In genomic region chr9:136545966-136546696, GRCh38 we compare ENCODE assay signal across 8 cellular contexts. TPM values are rescaled to one million over a fixed set of nuclear protein-coding genes. Genes with fewer than 3 reads are reported as not detected.
DNase-seq lines count a peak whose midpoint lies in the region; ATAC-seq and TF ChIP-seq lines count a peak whose summit lies in the region.

NOTCH1 (minus strand) TSS chr9:136546048; CDS start chr9:136545786, 262 bp downstream.

- peak within 1 kb of the TSS; percentile 70 for H3K9ac ChIP-seq in IMR-90 (ENCODE audit: low read depth, low read length)

- peaks cover 10 to 48% of the 10 kb centered on the region in 2 experiments for H3K79me1 ChIP-seq in IMR-90 (ENCODE audit: low read depth in 1 of 2, low read length in 2 of 2)

- H3K9me3 Mint-ChIP-seq in activated naive CD8-positive, alpha-beta T cell treated with anti-CD3 and anti-CD28 coated beads, Interleukin-2, amount 50 U/mL, for 24 hours: no peaks in the 10 kb centered on the region

- peak within 1 kb of the TSS; percentile 53; the same call in 1 of the 2 replicates for H2BK120ac ChIP-seq in IMR-90 (ENCODE audit: low read depth, low read length)

- peaks cover 41% of the 10 kb centered on the region for H3K4me1 Mint-ChIP-seq in activated naive CD8-positive, alpha-beta T cell treated with anti-CD3 and anti-CD28 coated beads, Interleukin-2, amount 50 U/mL, for 24 hours

- in situ Hi-C loops in IMR-90 (cut with MboI; ENCODE audit: low sequenced_read_pairs): no loop called here

- DNase-seq in Daoy (ENCODE audit: low read depth): peak; percentile 93
- DNase-seq in IMR-90: peak; percentile 87
- peak; percentile 93 for DNase-seq in SW480 (ENCODE audit: low spot score)
- peak; percentile 89 for DNase-seq in activated naive CD8-positive, alpha-beta T cell treated with anti-CD3 and anti-CD28 coated beads, Interleukin-2, amount 50 U/mL, for 24 hours
- DNase-seq in heart left ventricle: peak; percentile 94 to 97 (median 96)
- peak; percentile 98 for DNase-seq in posterior vena cava (ENCODE audit: low spot score)
- peak; percentile 96 to 98 for DNase-seq in upper lobe of left lung

- H3K27ac ChIP-seq in IMR-90 (ENCODE audit: insufficient read depth, low read length) (peak within 1 kb of the TSS; percentile 76), heart left ventricle (peak within 1 kb of the TSS; percentile 94 to 99 (median 98)), upper lobe of left lung (peak within 1 kb of the TSS; percentile 94 to 99 (median 98))

- peak within 1 kb of the TSS; percentile 93 for H3K4me2 ChIP-seq in IMR-90 (ENCODE audit: low read depth, low read length)

- no peaks in the 10 kb centered on the region for H3K27me3 Mint-ChIP-seq in activated naive CD8-positive, alpha-beta T cell treated with anti-CD3 and anti-CD28 coated beads, Interleukin-2, amount 50 U/mL, for 24 hours

- peaks cover 31% of the 10 kb centered on the region for H4K20me1 ChIP-seq in IMR-90 (ENCODE audit: insufficient read depth, low read length)

- H3K27me3 ChIP-seq in IMR-90 (ENCODE audit: control insufficient read depth, insufficient read depth, low read length) (no peaks in the 10 kb centered on the region), heart left ventricle (no peaks in the 10 kb centered on the region), upper lobe of left lung (no peaks in the 10 kb centered on the region)

- H2AK5ac ChIP-seq in IMR-90 (ENCODE audit: low read depth, low read length): peak within 1 kb of the TSS; percentile 76

- 0% methylated on average over 56 of the region's 94 CpGs; no CpG with 5 or more reads in 1 of the 2 experiments for WGBS in IMR-90 (ENCODE audit: extremely low coverage in 2 of 2, insufficient read length in 1 of 2), 2 experiments
- 0 to 1% (median 1%) methylated on average over 21 to 94 of the region's 94 CpGs for WGBS in heart left ventricle, 4 donors
- WGBS in upper lobe of left lung, 2 donors: 0 to 1% methylated on average over 20 to 27 of the region's 94 CpGs

- POLR2A ChIA-PET in IMR-90 (lab: Charles Lee; ENCODE audit: unreplicated experiment): no interaction called here

- H3K4me3 ChIP-seq in IMR-90 (ENCODE audit: insufficient read depth, low read depth, low read length): peak within 1 kb of the TSS; percentile 82
- peak within 1 kb of the TSS; percentile 66 to 100 (median 92) for H3K4me3 ChIP-seq in heart left ventricle
- H3K4me3 ChIP-seq in upper lobe of left lung: peak within 1 kb of the TSS; percentile 87 to 97 (median 94)

- peak within 1 kb of the TSS; percentile 73 to 75 for H4K8ac ChIP-seq in IMR-90 (ENCODE audit: low read depth in 2 of 2, low read length in 2 of 2)

- peak within 1 kb of the TSS; percentile 91 for H3K27ac Mint-ChIP-seq in activated naive CD8-positive, alpha-beta T cell treated with anti-CD3 and anti-CD28 coated beads, Interleukin-2, amount 50 U/mL, for 24 hours

- H3K9me3 ChIP-seq in IMR-90 (ENCODE audit: control insufficient read depth, insufficient read depth, low read length) (no peaks in the 10 kb centered on the region), heart left ventricle (no peaks in the 10 kb centered on the region), upper lobe of left lung (no peaks in the 10 kb centered on the region)

- H4K5ac ChIP-seq in IMR-90 (ENCODE audit: low read depth, low read length): peak within 1 kb of the TSS; percentile 46

- H3K4me1 ChIP-seq in IMR-90 (ENCODE audit: control insufficient read depth, insufficient read depth, low read length): peaks cover 30% of the 10 kb centered on the region
- peaks cover 12 to 68% (median 45%) of the 10 kb centered on the region in 12 donors for H3K4me1 ChIP-seq in heart left ventricle
- peaks cover 54 to 72% (median 62%) of the 10 kb centered on the region in 4 donors for H3K4me1 ChIP-seq in upper lobe of left lung

- H3K56ac ChIP-seq in IMR-90 (ENCODE audit: extremely low read depth, insufficient read depth, low read length): peak within 1 kb of the TSS; percentile 57

- H2AK9ac ChIP-seq in IMR-90 (replicated peaks; ENCODE audit: low read depth, low read length, poor library complexity): peak within 1 kb of the TSS; percentile 94

- H2AFZ ChIP-seq in IMR-90 (replicated peaks; ENCODE audit: low read length, poor library complexity): peak within 1 kb of the TSS; percentile 89

- H2BK5ac ChIP-seq in IMR-90 (ENCODE audit: low read depth, low read length, poor library complexity, severe bottlenecking): peak within 1 kb of the TSS; percentile 63

- peaks cover 6% of the 10 kb centered on the region for H3K36me3 Mint-ChIP-seq in activated naive CD8-positive, alpha-beta T cell treated with anti-CD3 and anti-CD28 coated beads, Interleukin-2, amount 50 U/mL, for 24 hours (ENCODE audit: low read depth)

- peak within 1 kb of the TSS; percentile 23; the same call in 1 of the 3 replicates for H2BK15ac ChIP-seq in IMR-90 (ENCODE audit: low read depth, low read length)

- H3K4ac ChIP-seq in IMR-90 (ENCODE audit: low read depth, low read length): peak within 1 kb of the TSS; percentile 73

- peak within 1 kb of the TSS; percentile 73 for H3K14ac ChIP-seq in IMR-90 (replicated peaks; ENCODE audit: low read depth, low read length)

- TF ChIP-seq POLR2A in IMR-90 (IDR thresholded peaks at IDR 0.05; ENCODE audit: low read depth, low read length) (no peak), heart left ventricle (IDR thresholded peaks at IDR 0.05) (peak in 1 of 2 donors; percentile 72), upper lobe of left lung (IDR thresholded peaks at IDR 0.05) (peak in 3 of 4 donors; percentile 39 to 92 (median 50))

- H4K91ac ChIP-seq in IMR-90 (ENCODE audit: insufficient read depth, low read depth, low read length): peak within 1 kb of the TSS; percentile 74

- no peak within 1 kb of the TSS for H2BK20ac ChIP-seq in IMR-90 (ENCODE audit: low read depth, low read length)

- peak within 1 kb of the TSS; percentile 24 for H3K18ac ChIP-seq in IMR-90 (ENCODE audit: low read depth, low read length)

- H3K9me1 ChIP-seq in IMR-90 (ENCODE audit: insufficient read depth, low read length): peaks cover 7% of the 10 kb centered on the region

- ATAC-seq in GM21528 (IDR thresholded peaks at IDR 0.05; ENCODE audit: low FRiP score, unreplicated experiment) (peak; percentile 56), IMR-90 (ENCODE audit: low read depth) (peak; percentile 85), heart left ventricle (peak; percentile 64 to 86 (median 85)), upper lobe of left lung (ENCODE audit: low FRiP score in 2 of 2) (peak; percentile 88 to 91)
- ATAC-seq in activated naive CD8-positive, alpha-beta T cell treated with anti-CD3 and anti-CD28 coated beads, Interleukin-2, amount 50 U/mL, for 24 hours: peak; percentile 76

- no peak for TF ChIP-seq EP300 in upper lobe of left lung (IDR thresholded peaks at IDR 0.05)

- no TSS peak for BruUV-seq in IMR-90 (replicated peaks; lab: Mats Ljungman, UMichigan)

- H3K4me3 Mint-ChIP-seq in activated naive CD8-positive, alpha-beta T cell treated with anti-CD3 and anti-CD28 coated beads, Interleukin-2, amount 50 U/mL, for 24 hours: peak within 1 kb of the TSS; percentile 91

- CTCF ChIA-PET in IMR-90 (lab: Yijun Ruan, JAX): interaction anchor here (0.7 kb wide), 1 partner anchor 79 kb away, joined by 3 read pairs; no protein-coding TSS in a partner anchor

- no peak for TF ChIP-seq CTCF in IMR-90 (conservative IDR thresholded peaks at IDR 0.05; ENCODE audit: low read depth, low read length)
- TF ChIP-seq CTCF in heart left ventricle (IDR thresholded peaks at IDR 0.05): peak in 5 of 12 donors; percentile 13 to 39 (median 20)
- no peak for TF ChIP-seq CTCF in upper lobe of left lung (IDR thresholded peaks at IDR 0.05)

- dilution Hi-C loops in IMR-90 (cut with HindIII; ENCODE audit: low sequenced_read_pairs, unreplicated experiment): no loop called here

- H3K36me3 ChIP-seq in IMR-90 (ENCODE audit: control insufficient read depth, insufficient read depth, low read length) (peaks cover 8% of the 10 kb centered on the region; the same call in 1 of the 2 replicates), heart left ventricle (peaks cover 0 to 26% (median 5%) of the 10 kb centered on the region in 9 donors), upper lobe of left lung (peaks cover 0 to 28% (median 15%) of the 10 kb centered on the region in 4 donors)

- TF ChIP-seq RAD21 in IMR-90 (IDR thresholded peaks at IDR 0.05; ENCODE audit: low read length): no peak

- intact Hi-C loops in IMR-90 (cut with micrococcal nuclease): loop anchor here (2.0 kb wide), 3 partner anchors 61 to 79 kb away; no protein-coding TSS in a partner anchor
- intact Hi-C loops in heart left ventricle (cut with DNase I): loop anchor here in 6 of 10 donors (1.0 to 10.0 kb wide), 10 partner anchors 19 to 81 kb away; partner anchors contain the start of gene SEC16A (in 2 of the 6)
- intact Hi-C loops in posterior vena cava (cut with DNase I): no loop called here

- H3K23ac ChIP-seq in IMR-90 (ENCODE audit: low read depth, low read length): peak within 1 kb of the TSS; percentile 66

TF ChIP-seq in IMR-90, 13 proteins besides CTCF, POLR2A, EP300 and RAD21:
- peak; percentile 18; the same call in 1 of the 2 replicates for TF ChIP-seq MAZ (IDR thresholded peaks at IDR 0.05; ENCODE audit: borderline replicate concordance, low read depth, low read length)
- no peak for TF ChIP-seq MAFK (IDR thresholded peaks at IDR 0.05; ENCODE audit: low read depth, low read length)
- no peak for TF ChIP-seq CHD1 (IDR thresholded peaks at IDR 0.05; ENCODE audit: low read depth, low read length)
- TF ChIP-seq BHLHE40 (IDR thresholded peaks at IDR 0.05; ENCODE audit: low read depth, low read length): 0 out of 2 replicates have a peak, but pooled peaks have one; percentile 11

RNA-seq across cellular contexts. Expression of gene NOTCH1, which starts in this region (rescaled TPM):
- 4.4 and 8.7 TPM in 2 replicates for total RNA-seq in Daoy (2014; rRNA removed; shearing (Covaris generic))
- total RNA-seq in IMR-90 (2012; rRNA removed): 1.8 and 2.5 TPM in 2 replicates
- polyA plus RNA-seq in IMR-90 (2012; rRNA removed): 6.0 and 6.9 TPM in 2 replicates
- polyA plus RNA-seq in IMR-90 (2012; cell fraction: cytosol; rRNA removed): 4.0 and 8.0 TPM in 2 replicates
- polyA plus RNA-seq in IMR-90 (2012; cell fraction: nucleus; rRNA removed; ENCODE audit: low replicate concordance): 19.2 and 42.7 TPM in 2 replicates
- total RNA-seq in heart left ventricle: 10 to 100 TPM; 12.1 to 47.3 (median 22.1) TPM
- polyA plus RNA-seq in heart left ventricle: 10 to 100 TPM in 1 of 2 donors, 1 to 10 TPM in 1; 8.0 to 12.1 TPM
- 10 to 100 TPM; 35.5 to 40.4 TPM for total RNA-seq in posterior vena cava
- 100 to 1,000 TPM in 4 of 6 donors, 10 to 100 TPM in 2; 49.6 to 175 (median 110) TPM for total RNA-seq in upper lobe of left lung

Comparison
In these comparisons a context has a peak if more than half of its experiments do, and no peak if none do; other contexts are left out.
1. Peak in every context shown above with its lines: DNase-seq, ATAC-seq, H3K4me3 ChIP-seq and H3K27ac ChIP-seq.
2. intact Hi-C loops: an anchor here in IMR-90 (2.0 kb wide) and heart left ventricle (1.0 to 10.0 kb wide); none called in posterior vena cava.